Comparison of ENCODE assay signal across 9 cellular contexts in the genomic region with DNA sequence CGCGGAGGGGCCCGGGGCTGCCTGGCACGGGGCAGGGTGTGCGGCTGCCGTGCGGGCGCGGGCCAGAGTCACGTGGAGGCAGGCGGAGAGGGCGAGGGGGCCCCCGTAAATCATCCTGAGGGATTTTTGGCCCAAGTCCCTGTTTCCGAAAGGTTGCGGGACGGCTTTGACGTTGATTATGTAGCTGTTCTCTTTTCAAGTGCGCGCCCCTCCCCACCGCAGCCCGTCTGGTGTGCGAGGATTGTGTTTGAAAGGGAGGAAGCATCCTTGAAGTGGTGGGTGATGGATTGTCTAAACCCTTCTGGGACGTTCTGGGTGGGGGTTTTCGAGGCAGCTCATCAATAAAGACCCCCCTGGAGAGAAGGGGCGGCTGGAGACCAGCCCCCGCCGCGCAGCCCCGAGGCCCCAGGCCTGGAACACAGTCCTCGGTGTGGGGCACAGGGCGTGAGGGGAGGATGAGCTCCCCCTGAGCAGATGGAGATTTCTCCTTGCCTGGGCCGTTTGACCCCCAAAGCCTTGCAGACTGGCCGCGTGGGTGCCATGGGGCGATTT. TPM values are rescaled to one million over a fixed set of nuclear protein-coding genes. Genes with fewer than 3 reads are reported as not detected.
DNase-seq lines count a peak whose midpoint lies in the region; ATAC-seq and TF ChIP-seq lines count a peak whose summit lies in the region.
"Had no signal": no experiment of that assay in that cellular context is flagged by ENCODE, and none has a peak within 500 bp of the region (broad histone marks: within the 10 kb centered on the region; RNA-seq: fewer than 3 reads in every experiment).

No MANE protein-coding gene starts in this region.

- no peak for TF ChIP-seq CTCF in smooth muscle cell (IDR thresholded peaks at IDR 0.05; ENCODE audit: borderline replicate concordance, insufficient read depth, poor library complexity, severe bottlenecking)

- ATAC-seq in T-helper 17 cell (no peak), HG02885 (IDR thresholded peaks at IDR 0.05; ENCODE audit: poor library complexity, unreplicated experiment) (no peak), HG03469 (IDR thresholded peaks at IDR 0.05; ENCODE audit: unreplicated experiment) (no peak)

- H3K27ac ChIP-seq in iPS-18a (ENCODE audit: low read length): no peak overlapping the region
- H3K27ac ChIP-seq in smooth muscle cell (ENCODE audit: low read depth): no peak overlapping the region

- H2AFZ ChIP-seq in smooth muscle cell (ENCODE audit: low read depth): peak overlapping the region; percentile 18

- WGBS in smooth muscle cell (ENCODE audit: low lambda C conversion rate): 5% methylated on average over 35 of the region's 35 CpGs

- DNase-seq in HAP-1 (ENCODE audit: low spot score in 2 of 2) (peak in 1 of 2 experiments; percentile 33), T-helper 17 cell (no peak), smooth muscle cell (lab: John Stamatoyannopoulos, UW; ENCODE audit: unreplicated experiment) (no peak), hypothalamus (lab: John Stamatoyannopoulos, UW) (no peak), SHP77 treated with DMSO at 0.1 percent for 48 hours (lab: John Stamatoyannopoulos, UW) (no peak)

- H3K9me3 ChIP-seq in HAP-1 (no peaks in the 10 kb centered on the region), T-helper 17 cell (ENCODE audit: control insufficient read depth, low read length, poor library complexity, severe bottlenecking) (no peaks in the 10 kb centered on the region), iPS-18a (ENCODE audit: control insufficient read depth, low read depth, low read length) (no peaks in the 10 kb centered on the region), smooth muscle cell (replicated peaks; ENCODE audit: low read depth) (no peaks in the 10 kb centered on the region)
- H3K9me3 ChIP-seq: heart left ventricle had no signal

- no peak overlapping the region for H3K27ac Mint-ChIP-seq in T-helper 17 cell

- in situ Hi-C loops in HAP-1 (cut with MboI; ENCODE audit: low sequenced_read_pairs): loop anchor here (25.0 kb wide), 2 partner anchors 595 to 795 kb away; no protein-coding TSS in a partner anchor

- H3K9ac ChIP-seq in iPS-18a (ENCODE audit: low read length) (no peak overlapping the region), smooth muscle cell (ENCODE audit: low read depth) (no peak overlapping the region)

- H4K20me1 ChIP-seq in smooth muscle cell (ENCODE audit: low read depth): no peaks in the 10 kb centered on the region

- H3K27me3 Mint-ChIP-seq in T-helper 17 cell: peaks cover 61% of the 10 kb centered on the region

- peaks cover under 1% of the 10 kb centered on the region for H3F3A ChIP-seq in smooth muscle cell (ENCODE audit: low read depth)

- peak overlapping the region; percentile 63 for H3K4me3 Mint-ChIP-seq in T-helper 17 cell

- peaks cover 6% of the 10 kb centered on the region for H3K36me3 Mint-ChIP-seq in T-helper 17 cell (ENCODE audit: low read depth)

- peak overlapping the region; percentile 95 for H3K4me2 ChIP-seq in smooth muscle cell

- H3K4me1 ChIP-seq in HAP-1 (peaks cover 4% of the 10 kb centered on the region), iPS-18a (ENCODE audit: control insufficient read depth, low read depth, low read length) (peaks cover 23% of the 10 kb centered on the region), smooth muscle cell (ENCODE audit: low read depth) (peaks cover 22% of the 10 kb centered on the region)

- H3K4me1 Mint-ChIP-seq in T-helper 17 cell: peaks cover 28% of the 10 kb centered on the region

- peaks cover 37% of the 10 kb centered on the region for H3K27me3 ChIP-seq in HAP-1 (ENCODE audit: low read depth)
- peaks cover 100% of the 10 kb centered on the region for H3K27me3 ChIP-seq in iPS-18a (ENCODE audit: control insufficient read depth, insufficient read depth, low read length)
- H3K27me3 ChIP-seq in smooth muscle cell (ENCODE audit: low read depth): peaks cover 100% of the 10 kb centered on the region

- H3K4me3 ChIP-seq in HAP-1: peak overlapping the region; percentile 21
- H3K4me3 ChIP-seq in iPS-18a (ENCODE audit: low read length): peak overlapping the region; percentile 40
- H3K4me3 ChIP-seq in smooth muscle cell: peak overlapping the region; percentile 55

- H3K36me3 ChIP-seq in HAP-1 (replicated peaks) (no peaks in the 10 kb centered on the region), iPS-18a (ENCODE audit: control insufficient read depth, low read depth, low read length) (no peaks in the 10 kb centered on the region), smooth muscle cell (ENCODE audit: low read depth) (no peaks in the 10 kb centered on the region)
- H3K36me3 ChIP-seq: heart left ventricle had no signal

- no peaks in the 10 kb centered on the region for H3K79me2 ChIP-seq in smooth muscle cell (ENCODE audit: low read depth)

RNA-seq across cellular contexts. Expression of gene FOXF2, which starts 7.0 kb away (rescaled TPM):
- total RNA-seq in T-helper 17 cell: not detected
- total RNA-seq in smooth muscle cell: 1.8 and 3.5 TPM in 2 replicates
- 4.5 and 4.8 TPM in 2 replicates for polyA plus RNA-seq in smooth muscle cell
